In genomic region chr10:99966306-99966705, GRCh38 we compare ENCODE assay signal across 1 cellular context.
TF ChIP-seq lines count a peak whose summit lies in the region.

No MANE protein-coding gene starts in this region.

TF ChIP-seq in SK-N-SH, 30 proteins besides CTCF, POLR2A, EP300 and RAD21 (continued from another document):
- TF ChIP-seq REST (IDR thresholded peaks at IDR 0.05; ENCODE audit: low read depth, low read length) (peak; percentile 70; the same call in 1 of the 2 replicates), JUND (IDR thresholded peaks at IDR 0.05) (peak; percentile 99), SMC3 (IDR thresholded peaks at IDR 0.05; ENCODE audit: low read depth, low read length) (no peak), FOSL2 (IDR thresholded peaks at IDR 0.05; ENCODE audit: borderline replicate concordance, low read depth) (peak; percentile 97), GABPA (IDR thresholded peaks at IDR 0.05; ENCODE audit: low read depth) (0 out of 2 replicates have a peak, but pooled peaks have one; percentile 32), ELF1 (IDR thresholded peaks at IDR 0.05) (peak; percentile 53; the same call in 1 of the 2 replicates), NFIC (IDR thresholded peaks at IDR 0.05; ENCODE audit: borderline replicate concordance) (peak; percentile 95), TCF12 (IDR thresholded peaks at IDR 0.05) (peak; percentile 99), FOXJ3 (CRISPR knock-in tag; IDR thresholded peaks at IDR 0.05) (no peak), MEF2A (IDR thresholded peaks at IDR 0.05; ENCODE audit: borderline replicate concordance, low read depth) (peak; percentile 90), IRF3 (IDR thresholded peaks at IDR 0.05; ENCODE audit: low read depth, low read length) (no peak), GATA2 (CRISPR knock-in tag; IDR thresholded peaks at IDR 0.05) (no peak), USF2 (IDR thresholded peaks at IDR 0.05; ENCODE audit: borderline replicate concordance, low read depth, low read length) (no peak), POLR2AphosphoS5 (IDR thresholded peaks at IDR 0.05; ENCODE audit: low read depth, low read length) (peak; percentile 93), MXI1 (IDR thresholded peaks at IDR 0.05; ENCODE audit: low read depth, low read length) (no peak), SIN3A (IDR thresholded peaks at IDR 0.05; ENCODE audit: borderline replicate concordance, low read depth, low read length) (peak; percentile 91), FOXM1 (IDR thresholded peaks at IDR 0.05; ENCODE audit: low read depth) (peak; percentile 97), TAF1 (IDR thresholded peaks at IDR 0.05; ENCODE audit: borderline replicate concordance, low read depth, low read length) (0 out of 2 replicates have a peak, but pooled peaks have one; percentile 21), ZBTB33 (IDR thresholded peaks at IDR 0.05; ENCODE audit: borderline replicate concordance, low read depth) (peak; percentile 88), RCOR1 (IDR thresholded peaks at IDR 0.05; ENCODE audit: low read length) (no peak), EZH2phosphoT487 (IDR thresholded peaks at IDR 0.05; ENCODE audit: borderline replicate concordance, low read depth) (no peak), YY1 (IDR thresholded peaks at IDR 0.05; ENCODE audit: low read depth) (no peak; the same call in 1 of the 2 replicates), RXRA (IDR thresholded peaks at IDR 0.05; ENCODE audit: borderline replicate concordance, low read depth) (peak; percentile 100), NRF1 (IDR thresholded peaks at IDR 0.05; ENCODE audit: low read depth, low read length) (no peak)
- TF ChIP-seq, protein P1, sequence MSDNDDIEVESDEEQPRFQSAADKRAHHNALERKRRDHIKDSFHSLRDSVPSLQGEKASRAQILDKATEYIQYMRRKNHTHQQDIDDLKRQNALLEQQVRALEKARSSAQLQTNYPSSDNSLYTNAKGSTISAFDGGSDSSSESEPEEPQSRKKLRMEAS (IDR thresholded peaks at IDR 0.05; ENCODE audit: low read depth): peak; percentile 87
- TF ChIP-seq, protein P2, sequence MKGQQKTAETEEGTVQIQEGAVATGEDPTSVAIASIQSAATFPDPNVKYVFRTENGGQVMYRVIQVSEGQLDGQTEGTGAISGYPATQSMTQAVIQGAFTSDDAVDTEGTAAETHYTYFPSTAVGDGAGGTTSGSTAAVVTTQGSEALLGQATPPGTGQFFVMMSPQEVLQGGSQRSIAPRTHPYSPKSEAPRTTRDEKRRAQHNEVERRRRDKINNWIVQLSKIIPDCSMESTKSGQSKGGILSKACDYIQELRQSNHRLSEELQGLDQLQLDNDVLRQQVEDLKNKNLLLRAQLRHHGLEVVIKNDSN (IDR thresholded peaks at IDR 0.05; ENCODE audit: borderline replicate concordance, low read depth): no peak
